ENCODE assay signal across 10 cellular contexts in the genomic region with DNA sequence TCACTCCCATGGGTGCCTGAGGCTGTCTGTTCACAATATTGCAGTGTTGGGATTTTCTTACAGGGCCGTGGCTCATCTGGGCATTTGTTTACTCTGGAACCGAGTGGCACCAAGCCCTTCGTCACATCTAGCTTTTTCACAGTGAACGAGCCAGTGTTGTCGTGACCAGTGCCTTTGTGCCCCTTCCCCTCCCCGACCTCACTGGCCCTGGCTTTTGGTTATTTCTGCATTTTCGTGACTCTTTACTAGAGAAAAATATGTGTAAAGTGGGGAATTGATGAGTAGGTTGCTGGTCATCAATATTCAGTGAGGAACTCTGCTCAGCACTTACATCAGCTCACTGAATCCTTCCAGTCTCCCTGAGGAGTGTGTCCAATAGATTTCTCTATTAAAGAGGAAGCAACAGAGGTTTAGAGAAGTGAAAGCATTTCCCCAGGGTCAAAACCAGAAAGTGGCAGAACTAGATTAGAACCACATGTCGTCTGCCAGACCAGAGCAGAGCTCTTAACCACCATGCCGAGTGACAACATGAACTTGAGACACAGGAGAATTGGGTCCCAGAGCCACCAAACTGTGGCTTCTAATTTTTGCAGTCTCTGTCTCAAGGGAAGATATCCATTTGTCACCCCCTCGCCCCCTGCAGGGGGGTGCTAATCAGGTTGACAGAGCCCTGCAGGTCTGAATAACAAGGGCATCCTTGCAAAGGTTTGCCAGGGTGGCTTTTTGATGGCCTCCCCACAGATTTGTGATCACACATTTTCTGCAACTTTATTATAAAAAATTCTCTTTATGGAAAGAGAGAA.
A peak's percentile ranks its signal among the peaks of the same experiment; 100 is the strongest.
DNase-seq lines count a peak whose midpoint lies in the region; ATAC-seq and TF ChIP-seq lines count a peak whose summit lies in the region.
"Had no signal": no experiment of that assay in that cellular context is flagged by ENCODE, and none has a peak within 500 bp of the region (broad histone marks: within the 10 kb centered on the region; RNA-seq: fewer than 3 reads in every experiment).

No MANE protein-coding gene starts in this region.

- no peak overlapping the region for H3K27ac ChIP-seq in sigmoid colon
- H3K27ac ChIP-seq: neutrophil had no signal

- no peaks in the 10 kb centered on the region for H3K27me3 ChIP-seq in sigmoid colon
- H3K27me3 ChIP-seq: neutrophil had no signal

- no peaks in the 10 kb centered on the region for H3K9me3 Mint-ChIP-seq in activated B cell treated with CpG ODN at 0.5 μM for 24 hours
- no peaks in the 10 kb centered on the region for H3K9me3 Mint-ChIP-seq in T-helper 2 cell treated with Interferon-gamma antibody and Interleukin-4, amounts not matched to agents 5 μg/mL and 100 μg/mL, for 36 hours

- intact Hi-C loops in activated B cell treated with CpG ODN at 0.5 μM for 24 hours (cut with micrococcal nuclease) (loop anchor here (1.0 kb wide), 1 partner anchor 31 kb away; no protein-coding TSS in a partner anchor), sigmoid colon (cut with DNase I) (no loop called here)

- TF ChIP-seq POLR2A in sigmoid colon (IDR thresholded peaks at IDR 0.05): no peak

- H3K4me3 ChIP-seq in sigmoid colon: no peak overlapping the region

- H3K4me1 Mint-ChIP-seq in activated B cell treated with CpG ODN at 0.5 μM for 24 hours: peaks cover 16% of the 10 kb centered on the region
- H3K4me1 Mint-ChIP-seq in T-helper 2 cell treated with Interferon-gamma antibody and Interleukin-4, amounts not matched to agents 5 μg/mL and 100 μg/mL, for 36 hours (ENCODE audit: low read depth): no peaks in the 10 kb centered on the region

- CTCF ChIA-PET in activated B cell treated with CpG ODN at 0.5 μM for 24 hours (lab: Charles Lee): interaction anchor here (1.3 kb wide), 1 partner anchor 31 kb away, joined by 4 read pairs; no protein-coding TSS in a partner anchor

- no peak overlapping the region for H3K4me3 Mint-ChIP-seq in activated B cell treated with CpG ODN at 0.5 μM for 24 hours
- no peak overlapping the region for H3K4me3 Mint-ChIP-seq in T-helper 2 cell treated with Interferon-gamma antibody and Interleukin-4, amounts not matched to agents 5 μg/mL and 100 μg/mL, for 36 hours

- no peak overlapping the region for H3K27ac Mint-ChIP-seq in activated B cell treated with CpG ODN at 0.5 μM for 24 hours
- H3K27ac Mint-ChIP-seq in T-helper 2 cell treated with Interferon-gamma antibody and Interleukin-4, amounts not matched to agents 5 μg/mL and 100 μg/mL, for 36 hours: no peak overlapping the region

- POLR2A ChIA-PET in activated B cell treated with CpG ODN at 0.5 μM for 24 hours (lab: Charles Lee): interaction anchor here (1.1 to 2.0 kb wide), 3 partner anchors 23 to 48 kb away, joined by 4 to 6 read pairs (median 4); no protein-coding TSS in a partner anchor

- DNase-seq in activated B cell treated with CpG ODN at 0.5 μM for 24 hours (no peak), nucleus accumbens (lab: John Stamatoyannopoulos, UW) (peak in 48 of 56 donors; percentile 19 to 87 (median 64)), sigmoid colon (no peak)
- DNase-seq in stimulated activated CD4-positive, alpha-beta T cell treated with anti-CD3 and anti-CD28 coated beads, Interleukin-2, amount 100 ng/mL, for 24 hours: no peak
- DNase-seq in T-helper 2 cell treated with Interferon-gamma antibody and Interleukin-4, amounts not matched to agents 5 μg/mL and 100 μg/mL, for 36 hours (ENCODE audit: low spot score): no peak
- DNase-seq: IMR-90 had no signal

- ATAC-seq in GM18907 (IDR thresholded peaks at IDR 0.05; ENCODE audit: unreplicated experiment) (peak; percentile 70), HG03571 (IDR thresholded peaks at IDR 0.05; ENCODE audit: unreplicated experiment) (peak; percentile 63), activated B cell treated with CpG ODN at 0.5 μM for 24 hours (ENCODE audit: low read depth) (peak; percentile 93), HG02571 (IDR thresholded peaks at IDR 0.05; ENCODE audit: unreplicated experiment) (no peak)

- no peaks in the 10 kb centered on the region for H3K36me3 Mint-ChIP-seq in activated B cell treated with CpG ODN at 0.5 μM for 24 hours (ENCODE audit: low read depth)
- H3K36me3 Mint-ChIP-seq in T-helper 2 cell treated with Interferon-gamma antibody and Interleukin-4, amounts not matched to agents 5 μg/mL and 100 μg/mL, for 36 hours (ENCODE audit: low read depth): no peaks in the 10 kb centered on the region

- TF ChIP-seq EP300 in sigmoid colon (IDR thresholded peaks at IDR 0.05): no peak

- no peak for TF ChIP-seq CTCF in activated B cell treated with CpG ODN at 0.5 μM for 24 hours (IDR thresholded peaks at IDR 0.05)
- TF ChIP-seq CTCF in sigmoid colon (IDR thresholded peaks at IDR 0.05): no peak

- no peaks in the 10 kb centered on the region for H3K9me3 ChIP-seq in sigmoid colon
- H3K9me3 ChIP-seq: neutrophil had no signal

- no peaks in the 10 kb centered on the region for H3K36me3 ChIP-seq in sigmoid colon
- H3K36me3 ChIP-seq: neutrophil had no signal

- 52 to 63% methylated on average over 10 of the region's 10 CpGs for WGBS in sigmoid colon, 2 donors

- H3K27me3 Mint-ChIP-seq in activated B cell treated with CpG ODN at 0.5 μM for 24 hours: no peaks in the 10 kb centered on the region
- H3K27me3 Mint-ChIP-seq in T-helper 2 cell treated with Interferon-gamma antibody and Interleukin-4, amounts not matched to agents 5 μg/mL and 100 μg/mL, for 36 hours (ENCODE audit: low read depth): peaks cover 29% of the 10 kb centered on the region

- no peaks in the 10 kb centered on the region for H3K4me1 ChIP-seq in sigmoid colon

Comparison
In these comparisons a context has a peak if more than half of its experiments do, and no peak if none do; other contexts are left out.
1. DNase-seq: peak in nucleus accumbens (48 of 56); none in activated B cell treated with CpG ODN at 0.5 μM for 24 hours (single experiment), sigmoid colon (single experiment), stimulated activated CD4-positive, alpha-beta T cell treated with anti-CD3 and anti-CD28 coated beads, Interleukin-2, amount 100 ng/mL, for 24 hours (0 of 2) and T-helper 2 cell treated with Interferon-gamma antibody and Interleukin-4, amounts not matched to agents 5 μg/mL and 100 μg/mL, for 36 hours (single experiment).